8 cellular contexts compared by ENCODE assay signal in genomic region chr2:63588385-63589147, GRCh38. TPM values are rescaled to one million over a fixed set of nuclear protein-coding genes. Genes with fewer than 3 reads are reported as not detected.
DNase-seq lines count a peak whose midpoint lies in the region; ATAC-seq, FAIRE-seq and TF ChIP-seq lines count a peak whose summit lies in the region.

Gene MDH1, plus strand, starts transcription at chr2:63588963. Its CDS starts 81 bp downstream, at chr2:63589044.
Gene WDPCP, minus strand, starts transcription at chr2:63588477. Its CDS starts 206 bp downstream, at chr2:63588271.

- peak within 1 kb of the TSS; percentile 94 for H3K27ac ChIP-seq in cingulate gyrus (ENCODE audit: low read depth, low read length)

- no peaks in the 10 kb centered on the region for H3K9me3 ChIP-seq in BE2C

- FAIRE-seq in GM19239 (lab: Jason Lieb, UNC) = peak; percentile 98

- no peaks in the 10 kb centered on the region for H3K27me3 Mint-ChIP-seq in activated CD4-positive, alpha-beta T cell treated with anti-CD3 and anti-CD28 coated beads for 36 hours

- CTCF ChIA-PET in activated CD4-positive, alpha-beta T cell treated with anti-CD3 and anti-CD28 coated beads for 36 hours (lab: Charles Lee) = interaction anchor here (0.6 to 1.4 kb wide), 8 partner anchors 18 to 1131 kb away, joined by 3 to 4 read pairs (median 3); no protein-coding TSS in a partner anchor

- POLR2A ChIA-PET in activated CD4-positive, alpha-beta T cell treated with anti-CD3 and anti-CD28 coated beads for 36 hours (lab: Charles Lee) = interaction anchor here (0.5 to 1.4 kb wide), 10 partner anchors 11 to 1542 kb away, joined by 3 to 15 read pairs (median 4); partner anchors contain the start of genes RAB1A and UGP2

- H3K36me3 Mint-ChIP-seq in activated CD4-positive, alpha-beta T cell treated with anti-CD3 and anti-CD28 coated beads for 36 hours (ENCODE audit: low read depth) = peaks cover 13% of the 10 kb centered on the region

- ATAC-seq in HG03442 (IDR thresholded peaks at IDR 0.05; ENCODE audit: unreplicated experiment) = peak; percentile 83
- ATAC-seq in activated CD4-positive, alpha-beta T cell treated with anti-CD3 and anti-CD28 coated beads for 36 hours = peak; percentile 92

- peaks cover 36% of the 10 kb centered on the region for H3K4me1 Mint-ChIP-seq in activated CD4-positive, alpha-beta T cell treated with anti-CD3 and anti-CD28 coated beads for 36 hours

- H3K4me1 ChIP-seq in BE2C = no peaks in the 10 kb centered on the region

- no peaks in the 10 kb centered on the region for H3K9me3 Mint-ChIP-seq in activated CD4-positive, alpha-beta T cell treated with anti-CD3 and anti-CD28 coated beads for 36 hours (ENCODE audit: low read depth)

- peak within 1 kb of the TSS; percentile 97 for H3K27ac Mint-ChIP-seq in activated CD4-positive, alpha-beta T cell treated with anti-CD3 and anti-CD28 coated beads for 36 hours

- H3K4me3 ChIP-seq in BE2C (ENCODE audit: low read depth, low read length) (peak within 1 kb of the TSS; percentile 94), kidney epithelial cell (ENCODE audit: low read depth, low read length) (peak within 1 kb of the TSS; percentile 91)

- H3K36me3 ChIP-seq in BE2C (no peaks in the 10 kb centered on the region), kidney epithelial cell (ENCODE audit: control insufficient read depth, insufficient read depth, low read length) (no peaks in the 10 kb centered on the region)

- H3K4me3 Mint-ChIP-seq in activated CD4-positive, alpha-beta T cell treated with anti-CD3 and anti-CD28 coated beads for 36 hours = peak within 1 kb of the TSS; percentile 100

- TF ChIP-seq CTCF in BE2C (IDR thresholded peaks at IDR 0.05; ENCODE audit: low read depth, low read length) (no peak), kidney epithelial cell (IDR thresholded peaks at IDR 0.05; ENCODE audit: insufficient read depth, low read length, poor library complexity, severe bottlenecking) (no peak)

- H3K27me3 ChIP-seq in BE2C (no peaks in the 10 kb centered on the region), kidney epithelial cell (ENCODE audit: control insufficient read depth, insufficient read depth, low read length) (no peaks in the 10 kb centered on the region)

- intact Hi-C loops in activated CD4-positive, alpha-beta T cell treated with anti-CD3 and anti-CD28 coated beads for 36 hours (cut with DNase I, micrococcal nuclease) = loop anchor here (1.0 to 5.0 kb wide), 16 partner anchors 66 to 1696 kb away; partner anchors contain the start of genes EHBP1 (in 2 of the 2), OTX1 (in 2 of the 2), UGP2 (in 2 of the 2) and AFTPH (in 1 of the 2)

- DNase-seq in BE2C (peak; percentile 84), GM19239 (ENCODE audit: insufficient read length, low spot score) (peak; percentile 35), NCI-H510A treated with DMSO at 0.1 percent for 48 hours (lab: John Stamatoyannopoulos, UW) (peak; percentile 98), kidney epithelial cell (ENCODE audit: low read depth) (peak; percentile 99)
- peak; percentile 96 for DNase-seq in activated CD4-positive, alpha-beta T cell treated with anti-CD3 and anti-CD28 coated beads for 36 hours
- DNase-seq in stimulated activated CD4-positive, alpha-beta T cell treated with anti-CD3 and anti-CD28 coated beads, Interleukin-15, amount 100 ng/mL, for 24 hours = peak; percentile 95

RNA-seq across cellular contexts. Expression of gene MDH1, which starts in this region (rescaled TPM):
- 150 TPM for polyA plus RNA-seq in BE2C (2012; ENCODE audit: insufficient read depth, insufficient read length, low read depth)
- total RNA-seq in activated CD4-positive, alpha-beta T cell treated with anti-CD3 and anti-CD28 coated beads for 36 hours = 100 to 1,000 TPM; 212 to 265 TPM
- 119 and 161 TPM in 2 replicates for total RNA-seq in kidney epithelial cell

RNA-seq across cellular contexts. Expression of gene WDPCP, which starts in this region (rescaled TPM):
- polyA plus RNA-seq in BE2C (2012; ENCODE audit: insufficient read depth, insufficient read length, low read depth) = 2.0 TPM
- total RNA-seq in activated CD4-positive, alpha-beta T cell treated with anti-CD3 and anti-CD28 coated beads for 36 hours = 1 to 10 TPM; 6.5 to 8.2 TPM
- total RNA-seq in kidney epithelial cell = 3.3 and 3.6 TPM in 2 replicates

Comparison
In these comparisons a context has a peak if more than half of its experiments do, and no peak if none do; other contexts are left out.
1. Peak in every context shown above with its lines: DNase-seq, ATAC-seq, H3K4me3 ChIP-seq and H3K27ac ChIP-seq.
2. DNase-seq: peak in every context shown above with its lines; median percentile 99 in kidney epithelial cell; 98 in NCI-H510A treated with DMSO at 0.1 percent for 48 hours; 96 in activated CD4-positive, alpha-beta T cell treated with anti-CD3 and anti-CD28 coated beads for 36 hours; 95 in stimulated activated CD4-positive, alpha-beta T cell treated with anti-CD3 and anti-CD28 coated beads, Interleukin-15, amount 100 ng/mL, for 24 hours; 84 in BE2C; 35 in GM19239.